2 cellular contexts compared by ENCODE assay signal in the genomic region with DNA sequence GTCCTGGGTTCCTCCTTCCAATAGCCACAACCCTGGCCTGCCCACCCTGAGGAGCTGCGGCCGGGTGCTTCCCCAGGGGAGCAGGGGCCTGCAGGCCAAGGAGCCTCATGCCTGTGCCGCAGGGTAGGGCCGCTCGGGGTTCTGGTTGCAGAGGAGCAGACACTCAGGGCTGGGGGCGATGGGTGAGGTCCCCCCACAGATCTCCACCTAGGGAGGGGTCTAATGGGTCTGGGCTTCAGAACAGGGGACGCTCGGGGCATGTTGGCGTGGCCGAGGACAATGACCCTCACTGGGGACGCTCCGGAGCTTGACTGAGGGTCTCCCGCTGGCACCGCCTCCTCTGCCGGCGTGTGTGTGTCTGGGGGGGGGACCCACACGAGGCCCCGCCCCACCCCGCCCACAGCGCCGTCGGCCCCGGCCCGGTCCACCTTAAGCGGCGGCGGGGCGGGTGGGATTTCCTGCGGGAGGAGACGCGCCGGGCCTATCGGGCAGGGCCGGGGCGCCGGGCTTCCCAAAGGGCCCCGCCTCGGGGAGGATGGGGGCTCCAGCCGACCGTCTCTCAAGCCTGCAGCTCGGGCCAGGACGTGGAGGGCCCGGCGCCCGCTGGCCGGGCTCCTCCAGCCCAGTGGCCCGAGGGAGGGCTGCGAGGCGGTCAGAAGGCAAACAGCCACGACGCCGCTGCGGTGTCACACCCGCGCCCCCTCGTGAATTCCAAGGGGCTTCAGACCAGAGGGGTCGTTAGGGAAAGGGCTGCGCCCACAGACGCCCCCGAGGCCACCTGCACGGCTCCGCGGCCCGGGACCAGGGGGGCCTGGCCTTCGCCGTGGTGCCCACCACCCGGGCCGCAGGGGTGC.
TF ChIP-seq lines count a peak whose summit lies in the region.

No MANE protein-coding gene starts in this region.

TF ChIP-seq in HEK293, 187 proteins besides CTCF, POLR2A, EP300 and RAD21 (continues in another document):
- TF ChIP-seq ZFHX2 (tag by site-specific recombination; conservative IDR thresholded peaks at IDR 0.05): peak; percentile 44; the same call in 1 of the 2 replicates
- TF ChIP-seq, protein P1, sequence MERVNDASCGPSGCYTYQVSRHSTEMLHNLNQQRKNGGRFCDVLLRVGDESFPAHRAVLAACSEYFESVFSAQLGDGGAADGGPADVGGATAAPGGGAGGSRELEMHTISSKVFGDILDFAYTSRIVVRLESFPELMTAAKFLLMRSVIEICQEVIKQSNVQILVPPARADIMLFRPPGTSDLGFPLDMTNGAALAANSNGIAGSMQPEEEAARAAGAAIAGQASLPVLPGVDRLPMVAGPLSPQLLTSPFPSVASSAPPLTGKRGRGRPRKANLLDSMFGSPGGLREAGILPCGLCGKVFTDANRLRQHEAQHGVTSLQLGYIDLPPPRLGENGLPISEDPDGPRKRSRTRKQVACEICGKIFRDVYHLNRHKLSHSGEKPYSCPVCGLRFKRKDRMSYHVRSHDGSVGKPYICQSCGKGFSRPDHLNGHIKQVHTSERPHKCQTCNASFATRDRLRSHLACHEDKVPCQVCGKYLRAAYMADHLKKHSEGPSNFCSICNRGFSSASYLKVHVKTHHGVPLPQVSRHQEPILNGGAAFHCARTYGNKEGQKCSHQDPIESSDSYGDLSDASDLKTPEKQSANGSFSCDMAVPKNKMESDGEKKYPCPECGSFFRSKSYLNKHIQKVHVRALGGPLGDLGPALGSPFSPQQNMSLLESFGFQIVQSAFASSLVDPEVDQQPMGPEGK (tag by site-specific recombination; IDR thresholded peaks at IDR 0.05): peak; percentile 84; the same call in 1 of the 2 replicates
- TF ChIP-seq SP2 (tag by site-specific recombination; IDR thresholded peaks at IDR 0.05): peak; percentile 77
- TF ChIP-seq, protein P2, sequence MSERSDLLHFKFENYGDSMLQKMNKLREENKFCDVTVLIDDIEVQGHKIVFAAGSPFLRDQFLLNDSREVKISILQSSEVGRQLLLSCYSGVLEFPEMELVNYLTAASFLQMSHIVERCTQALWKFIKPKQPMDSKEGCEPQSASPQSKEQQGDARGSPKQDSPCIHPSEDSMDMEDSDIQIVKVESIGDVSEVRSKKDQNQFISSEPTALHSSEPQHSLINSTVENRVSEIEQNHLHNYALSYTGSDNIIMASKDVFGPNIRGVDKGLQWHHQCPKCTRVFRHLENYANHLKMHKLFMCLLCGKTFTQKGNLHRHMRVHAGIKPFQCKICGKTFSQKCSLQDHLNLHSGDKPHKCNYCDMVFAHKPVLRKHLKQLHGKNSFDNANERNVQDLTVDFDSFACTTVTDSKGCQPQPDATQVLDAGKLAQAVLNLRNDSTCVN (tag by site-specific recombination; optimal IDR thresholded peaks at IDR 0.05): peak; percentile 44
- TF ChIP-seq ZNF521 (tag by site-specific recombination; IDR thresholded peaks at IDR 0.05): no peak
- 0 out of 2 replicates have a peak, but pooled peaks have one; percentile 27 for TF ChIP-seq ZXDB (tag by site-specific recombination; IDR thresholded peaks at IDR 0.05)
- peak; percentile 84 for TF ChIP-seq KLF9 (tag by site-specific recombination; IDR thresholded peaks at IDR 0.05; ENCODE audit: low read depth)
- peak; percentile 73 for TF ChIP-seq KLF1 (tag by site-specific recombination; IDR thresholded peaks at IDR 0.05)
- TF ChIP-seq KLF8 (tag by site-specific recombination; IDR thresholded peaks at IDR 0.05): peak; percentile 72; the same call in 1 of the 2 replicates
- TF ChIP-seq, protein P3, sequence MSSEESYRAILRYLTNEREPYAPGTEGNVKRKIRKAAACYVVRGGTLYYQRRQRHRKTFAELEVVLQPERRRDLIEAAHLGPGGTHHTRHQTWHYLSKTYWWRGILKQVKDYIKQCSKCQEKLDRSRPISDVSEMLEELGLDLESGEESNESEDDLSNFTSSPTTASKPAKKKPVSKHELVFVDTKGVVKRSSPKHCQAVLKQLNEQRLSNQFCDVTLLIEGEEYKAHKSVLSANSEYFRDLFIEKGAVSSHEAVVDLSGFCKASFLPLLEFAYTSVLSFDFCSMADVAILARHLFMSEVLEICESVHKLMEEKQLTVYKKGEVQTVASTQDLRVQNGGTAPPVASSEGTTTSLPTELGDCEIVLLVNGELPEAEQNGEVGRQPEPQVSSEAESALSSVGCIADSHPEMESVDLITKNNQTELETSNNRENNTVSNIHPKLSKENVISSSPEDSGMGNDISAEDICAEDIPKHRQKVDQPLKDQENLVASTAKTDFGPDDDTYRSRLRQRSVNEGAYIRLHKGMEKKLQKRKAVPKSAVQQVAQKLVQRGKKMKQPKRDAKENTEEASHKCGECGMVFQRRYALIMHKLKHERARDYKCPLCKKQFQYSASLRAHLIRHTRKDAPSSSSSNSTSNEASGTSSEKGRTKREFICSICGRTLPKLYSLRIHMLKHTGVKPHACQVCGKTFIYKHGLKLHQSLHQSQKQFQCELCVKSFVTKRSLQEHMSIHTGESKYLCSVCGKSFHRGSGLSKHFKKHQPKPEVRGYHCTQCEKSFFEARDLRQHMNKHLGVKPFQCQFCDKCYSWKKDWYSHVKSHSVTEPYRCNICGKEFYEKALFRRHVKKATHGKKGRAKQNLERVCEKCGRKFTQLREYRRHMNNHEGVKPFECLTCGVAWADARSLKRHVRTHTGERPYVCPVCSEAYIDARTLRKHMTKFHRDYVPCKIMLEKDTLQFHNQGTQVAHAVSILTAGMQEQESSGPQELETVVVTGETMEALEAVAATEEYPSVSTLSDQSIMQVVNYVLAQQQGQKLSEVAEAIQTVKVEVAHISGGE (tag by site-specific recombination; conservative IDR thresholded peaks at IDR 0.05; ENCODE audit: low read depth): no peak
- TF ChIP-seq ZNF335 (tag by site-specific recombination; conservative IDR thresholded peaks at IDR 0.05): peak; percentile 81
- TF ChIP-seq ZBTB17 (tag by site-specific recombination; IDR thresholded peaks at IDR 0.05): 0 out of 2 replicates have a peak, but pooled peaks have one; percentile 52
- peak; percentile 58; the same call in 1 of the 2 replicates for TF ChIP-seq ZFP69B (tag by site-specific recombination; IDR thresholded peaks at IDR 0.05)
- peak; percentile 80 for TF ChIP-seq SP3 (tag by site-specific recombination; IDR thresholded peaks at IDR 0.05)
- TF ChIP-seq ZNF654 (tag by site-specific recombination; IDR thresholded peaks at IDR 0.05; ENCODE audit: low read depth): no peak
- peak; percentile 95 for TF ChIP-seq ZBTB8A (tag by site-specific recombination; IDR thresholded peaks at IDR 0.05)
- TF ChIP-seq MEIS1 (CRISPR knock-in tag; IDR thresholded peaks at IDR 0.05; ENCODE audit: borderline replicate concordance): no peak

TF ChIP-seq in endothelial cell of umbilical vein, 7 proteins besides CTCF, POLR2A, EP300 and RAD21:
- no peak for TF ChIP-seq JUN (IDR thresholded peaks at IDR 0.05; ENCODE audit: borderline replicate concordance, insufficient read depth, insufficient read length, low read depth)
- TF ChIP-seq, protein P4, sequence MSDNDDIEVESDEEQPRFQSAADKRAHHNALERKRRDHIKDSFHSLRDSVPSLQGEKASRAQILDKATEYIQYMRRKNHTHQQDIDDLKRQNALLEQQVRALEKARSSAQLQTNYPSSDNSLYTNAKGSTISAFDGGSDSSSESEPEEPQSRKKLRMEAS (IDR thresholded peaks at IDR 0.05; ENCODE audit: insufficient read depth, insufficient read length): no peak
- peak; percentile 19 for TF ChIP-seq POLR2AphosphoS5 (IDR thresholded peaks at IDR 0.05; ENCODE audit: insufficient read depth, low read depth, low read length)
